Comparison of ENCODE assay signal across 17 cellular contexts in the genomic region with DNA sequence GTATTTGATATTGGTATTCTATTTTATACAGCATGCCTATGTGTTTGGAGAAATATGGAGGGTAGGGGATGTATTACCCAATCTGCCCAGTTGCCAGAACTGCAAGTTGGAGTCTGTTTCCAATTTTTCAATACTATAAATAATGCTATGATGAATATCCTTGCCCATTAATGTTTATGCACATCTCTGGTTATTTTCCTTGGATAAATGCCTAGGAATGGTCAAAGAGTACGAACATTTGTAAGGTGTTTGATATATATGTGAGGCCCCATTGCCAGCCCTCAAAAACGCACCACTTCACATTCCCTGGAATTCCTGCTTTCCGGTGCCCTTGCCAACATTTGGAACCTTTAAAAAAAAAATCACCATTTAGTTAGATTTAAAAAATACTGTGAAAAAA. TPM values are rescaled to one million over a fixed set of nuclear protein-coding genes. Genes with fewer than 3 reads are reported as not detected.
DNase-seq lines count a peak whose midpoint lies in the region; ATAC-seq and TF ChIP-seq lines count a peak whose summit lies in the region.
"Had no signal": no experiment of that assay in that cellular context is flagged by ENCODE, and none has a peak within 500 bp of the region (broad histone marks: within the 10 kb centered on the region; RNA-seq: fewer than 3 reads in every experiment).

No MANE protein-coding gene starts in this region.

- TF ChIP-seq RAD21 in SK-N-SH (IDR thresholded peaks at IDR 0.05; ENCODE audit: low read length), result no peak

- no peak overlapping the region for H3K4me2 ChIP-seq in SK-N-SH
- H3K4me2 ChIP-seq: BLaER1 treated with 17β-estradiol and CSF1 and Interleukin-3, amounts not matched to agents 10 nM and 100 nM had no signal

- H3K4me1 ChIP-seq in SK-N-SH (ENCODE audit: control insufficient read depth in 1 of 2, insufficient read depth in 2 of 2, low read depth in 1 of 2, low read length in 1 of 2), result no peaks in the 10 kb centered on the region; a peak in 1 of 4 replicates

- CTCF ChIA-PET in SK-N-SH (lab: Yijun Ruan, JAX), result interaction anchor here (0.8 to 1.1 kb wide), 2 partner anchors 10 to 118 kb away, joined by 3 to 4 read pairs; no protein-coding TSS in a partner anchor

- WGBS in SK-N-SH (ENCODE audit: low lambda C conversion rate), result 21% methylated on average over 3 of the region's 3 CpGs

- H3K4me1 Mint-ChIP-seq in activated T-helper 2 cell treated with anti-CD3 and anti-CD28 coated beads, Interferon-gamma antibody, Interleukin-2, Interleukin-4, amounts not matched to agents 10 μg/mL and 5 μg/mL and 100 μg/mL, durations not matched to agents 14 hours and 24 hours and 36 hours (ENCODE audit: low read depth), result peaks cover 35% of the 10 kb centered on the region

- POLR2A ChIA-PET in SK-N-SH (lab: Yijun Ruan, JAX), result no interaction called here

- H3K9ac ChIP-seq in SK-N-SH, result no peak overlapping the region
- H3K9ac ChIP-seq: BLaER1 treated with 17β-estradiol and CSF1 and Interleukin-3, amounts not matched to agents 10 nM and 100 nM had no signal

- no peaks in the 10 kb centered on the region for H3K27me3 Mint-ChIP-seq in activated T-helper 2 cell treated with anti-CD3 and anti-CD28 coated beads, Interferon-gamma antibody, Interleukin-2, Interleukin-4, amounts not matched to agents 10 μg/mL and 5 μg/mL and 100 μg/mL, durations not matched to agents 14 hours and 24 hours and 36 hours (ENCODE audit: low read depth)
- H3K27me3 Mint-ChIP-seq: CD4-positive, CD25-positive, alpha-beta regulatory T cell had no signal

- H3K27ac ChIP-seq in SK-N-SH (ENCODE audit: low read depth in 2 of 2, low read length in 1 of 2), result no peak overlapping the region
- H3K27ac ChIP-seq: 22Rv1; BLaER1 treated with 17β-estradiol and CSF1 and Interleukin-3, amounts not matched to agents 10 nM and 100 nM had no signal

- DNase-seq in SK-N-SH (no peak), astrocyte of the cerebellum (ENCODE audit: low read depth) (peak; percentile 33), fibroblast of gingiva (ENCODE audit: low read depth) (peak; percentile 74), hepatic stellate cell (ENCODE audit: low spot score) (no peak), NCI-H526 treated with DMSO at 0.1 percent for 48 hours (lab: John Stamatoyannopoulos, UW) (no peak)
- DNase-seq in activated T-helper 2 cell treated with anti-CD3 and anti-CD28 coated beads, Interferon-gamma antibody, Interleukin-2, Interleukin-4, amounts not matched to agents 10 μg/mL and 5 μg/mL and 100 μg/mL, durations not matched to agents 14 hours and 24 hours and 36 hours (ENCODE audit: low spot score), result no peak
- DNase-seq: CD4-positive, CD25-positive, alpha-beta regulatory T cell; DMS53; GOT3; H9; IMR-90 had no signal

- peak in 1 of 2 experiments; percentile 46; a peak in 1 of 4 replicates for TF ChIP-seq EP300 in SK-N-SH (IDR thresholded peaks at IDR 0.05; ENCODE audit: borderline replicate concordance in 1 of 2, low read depth in 1 of 2, low read length in 1 of 2)

- no peaks in the 10 kb centered on the region for H3K36me3 ChIP-seq in SK-N-SH (replicated peaks in 1 of 2; ENCODE audit: control insufficient read depth in 1 of 2, insufficient read depth in 2 of 2, low read length in 1 of 2)
- H3K36me3 ChIP-seq: BLaER1 treated with 17β-estradiol and CSF1 and Interleukin-3, amounts not matched to agents 10 nM and 100 nM had no signal

- no peak overlapping the region for H3K4me3 Mint-ChIP-seq in activated T-helper 2 cell treated with anti-CD3 and anti-CD28 coated beads, Interferon-gamma antibody, Interleukin-2, Interleukin-4, amounts not matched to agents 10 μg/mL and 5 μg/mL and 100 μg/mL, durations not matched to agents 14 hours and 24 hours and 36 hours (ENCODE audit: low read depth)
- H3K4me3 Mint-ChIP-seq: CD4-positive, CD25-positive, alpha-beta regulatory T cell; H9 had no signal

- H2AFZ ChIP-seq in SK-N-SH (ENCODE audit: low read depth), result no peak overlapping the region

- TF ChIP-seq CTCF in SK-N-SH (IDR thresholded peaks at IDR 0.05), result no peak
- TF ChIP-seq CTCF in astrocyte of the cerebellum (IDR thresholded peaks at IDR 0.05; ENCODE audit: low read depth, low read length, missing control alignments), result no peak

- no peaks in the 10 kb centered on the region for H3K9me3 Mint-ChIP-seq in activated T-helper 2 cell treated with anti-CD3 and anti-CD28 coated beads, Interferon-gamma antibody, Interleukin-2, Interleukin-4, amounts not matched to agents 10 μg/mL and 5 μg/mL and 100 μg/mL, durations not matched to agents 14 hours and 24 hours and 36 hours
- H3K9me3 Mint-ChIP-seq: CD4-positive, CD25-positive, alpha-beta regulatory T cell had no signal

- H3K36me3 Mint-ChIP-seq in activated T-helper 2 cell treated with anti-CD3 and anti-CD28 coated beads, Interferon-gamma antibody, Interleukin-2, Interleukin-4, amounts not matched to agents 10 μg/mL and 5 μg/mL and 100 μg/mL, durations not matched to agents 14 hours and 24 hours and 36 hours (ENCODE audit: low read depth), result no peaks in the 10 kb centered on the region
- H3K36me3 Mint-ChIP-seq: CD4-positive, CD25-positive, alpha-beta regulatory T cell had no signal

- intact Hi-C loops in activated T-helper 2 cell treated with anti-CD3 and anti-CD28 coated beads, Interferon-gamma antibody, Interleukin-2, Interleukin-4, amounts not matched to agents 10 μg/mL and 5 μg/mL and 100 μg/mL, durations not matched to agents 14 hours and 24 hours and 36 hours (cut with micrococcal nuclease), result loop anchor here (5.0 kb wide), 1 partner anchor 539 kb away; no protein-coding TSS in a partner anchor

- H3K4me3 ChIP-seq in SK-N-SH (ENCODE audit: low read depth in 2 of 2, low read length in 1 of 2) (no peak overlapping the region), astrocyte of the cerebellum (ENCODE audit: low read depth, low read length) (no peak overlapping the region)
- H3K4me3 ChIP-seq: BLaER1 treated with 17β-estradiol and CSF1 and Interleukin-3, amounts not matched to agents 10 nM and 100 nM had no signal

- no peaks in the 10 kb centered on the region for H4K20me1 ChIP-seq in SK-N-SH (ENCODE audit: insufficient read depth)
- H4K20me1 ChIP-seq: BLaER1 treated with 17β-estradiol and CSF1 and Interleukin-3, amounts not matched to agents 10 nM and 100 nM had no signal

- in situ Hi-C loops in astrocyte of the cerebellum (cut with HindIII; ENCODE audit: low sequenced_read_pairs), result no loop called here

- no peaks in the 10 kb centered on the region for H3K79me2 ChIP-seq in SK-N-SH (ENCODE audit: insufficient read depth)

- no peaks in the 10 kb centered on the region for H3K9me3 ChIP-seq in SK-N-SH
- H3K9me3 ChIP-seq: BLaER1 treated with 17β-estradiol and CSF1 and Interleukin-3, amounts not matched to agents 10 nM and 100 nM had no signal

- no peak for ATAC-seq in SK-N-SH treated with all-trans-retinoic acid at 6 μM for 48 hours
- no peak for ATAC-seq in GM21737 (IDR thresholded peaks at IDR 0.05; ENCODE audit: unreplicated experiment)

- peaks cover 8% of the 10 kb centered on the region for H3F3A ChIP-seq in SK-N-SH (replicated peaks; ENCODE audit: insufficient read depth)

- H3K9me2 ChIP-seq in SK-N-SH, result no peaks in the 10 kb centered on the region

- H3K27ac Mint-ChIP-seq in activated T-helper 2 cell treated with anti-CD3 and anti-CD28 coated beads, Interferon-gamma antibody, Interleukin-2, Interleukin-4, amounts not matched to agents 10 μg/mL and 5 μg/mL and 100 μg/mL, durations not matched to agents 14 hours and 24 hours and 36 hours, result no peak overlapping the region
- H3K27ac Mint-ChIP-seq: CD4-positive, CD25-positive, alpha-beta regulatory T cell; H9 had no signal

- H3K27me3 ChIP-seq in SK-N-SH (ENCODE audit: insufficient read depth), result no peaks in the 10 kb centered on the region
- H3K27me3 ChIP-seq: BLaER1 treated with 17β-estradiol and CSF1 and Interleukin-3, amounts not matched to agents 10 nM and 100 nM had no signal

TF ChIP-seq in SK-N-SH, 30 proteins besides CTCF, POLR2A, EP300 and RAD21 (continues in another document):
- no peak for TF ChIP-seq YY1 (IDR thresholded peaks at IDR 0.05; ENCODE audit: low read depth)
- 0 out of 2 replicates have a peak, but pooled peaks have one; percentile 17 for TF ChIP-seq ZBTB33 (IDR thresholded peaks at IDR 0.05; ENCODE audit: borderline replicate concordance, low read depth)

TF ChIP-seq in SK-N-SH treated with all-trans-retinoic acid at 6 μM for 48 hours, 23 proteins besides CTCF, POLR2A, EP300 and RAD21 (continues in another document):
- TF ChIP-seq PPARA (CRISPR knock-in tag; IDR thresholded peaks at IDR 0.05; ENCODE audit: borderline replicate concordance), result no peak
- no peak for TF ChIP-seq ZFP3 (CRISPR knock-in tag; IDR thresholded peaks at IDR 0.05)
- no peak for TF ChIP-seq TOX (CRISPR knock-in tag; IDR thresholded peaks at IDR 0.05; ENCODE audit: borderline replicate concordance)
- TF ChIP-seq ISL1 (CRISPR knock-in tag; IDR thresholded peaks at IDR 0.05), result no peak
- TF ChIP-seq CSDC2 (CRISPR knock-in tag; IDR thresholded peaks at IDR 0.05), result no peak
- no peak for TF ChIP-seq ARNTL (CRISPR knock-in tag; IDR thresholded peaks at IDR 0.05; ENCODE audit: borderline replicate concordance, low read depth)
- TF ChIP-seq, protein P1, sequence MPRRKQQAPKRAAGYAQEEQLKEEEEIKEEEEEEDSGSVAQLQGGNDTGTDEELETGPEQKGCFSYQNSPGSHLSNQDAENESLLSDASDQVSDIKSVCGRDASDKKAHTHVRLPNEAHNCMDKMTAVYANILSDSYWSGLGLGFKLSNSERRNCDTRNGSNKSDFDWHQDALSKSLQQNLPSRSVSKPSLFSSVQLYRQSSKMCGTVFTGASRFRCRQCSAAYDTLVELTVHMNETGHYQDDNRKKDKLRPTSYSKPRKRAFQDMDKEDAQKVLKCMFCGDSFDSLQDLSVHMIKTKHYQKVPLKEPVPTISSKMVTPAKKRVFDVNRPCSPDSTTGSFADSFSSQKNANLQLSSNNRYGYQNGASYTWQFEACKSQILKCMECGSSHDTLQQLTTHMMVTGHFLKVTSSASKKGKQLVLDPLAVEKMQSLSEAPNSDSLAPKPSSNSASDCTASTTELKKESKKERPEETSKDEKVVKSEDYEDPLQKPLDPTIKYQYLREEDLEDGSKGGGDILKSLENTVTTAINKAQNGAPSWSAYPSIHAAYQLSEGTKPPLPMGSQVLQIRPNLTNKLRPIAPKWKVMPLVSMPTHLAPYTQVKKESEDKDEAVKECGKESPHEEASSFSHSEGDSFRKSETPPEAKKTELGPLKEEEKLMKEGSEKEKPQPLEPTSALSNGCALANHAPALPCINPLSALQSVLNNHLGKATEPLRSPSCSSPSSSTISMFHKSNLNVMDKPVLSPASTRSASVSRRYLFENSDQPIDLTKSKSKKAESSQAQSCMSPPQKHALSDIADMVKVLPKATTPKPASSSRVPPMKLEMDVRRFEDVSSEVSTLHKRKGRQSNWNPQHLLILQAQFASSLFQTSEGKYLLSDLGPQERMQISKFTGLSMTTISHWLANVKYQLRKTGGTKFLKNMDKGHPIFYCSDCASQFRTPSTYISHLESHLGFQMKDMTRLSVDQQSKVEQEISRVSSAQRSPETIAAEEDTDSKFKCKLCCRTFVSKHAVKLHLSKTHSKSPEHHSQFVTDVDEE (CRISPR knock-in tag; IDR thresholded peaks at IDR 0.05), result no peak

RNA-seq across cellular contexts. Expression of gene CLDN34, which starts 34.3 kb away (rescaled TPM):
- not detected in 2 replicates for polyA plus RNA-seq in SK-N-SH (2012; rRNA removed)
- not detected in 2 replicates for polyA plus RNA-seq in SK-N-SH (2012; cell fraction: cytosol; rRNA removed)
- polyA plus RNA-seq in SK-N-SH (2012; cell fraction: nucleus; rRNA removed), result not detected in 2 replicates
- total RNA-seq in activated T-helper 2 cell treated with anti-CD3 and anti-CD28 coated beads, Interferon-gamma antibody, Interleukin-2, Interleukin-4, amounts not matched to agents 10 μg/mL and 5 μg/mL and 100 μg/mL, durations not matched to agents 14 hours and 24 hours and 36 hours, result not detected in 2 replicates
- total RNA-seq: A673; CD4-positive, CD25-positive, alpha-beta regulatory T cell; HT-29; IMR-90 had no signal
- polyA plus RNA-seq: CD4-positive, CD25-positive, alpha-beta regulatory T cell had no signal

Comparison
In these comparisons a context has a peak if more than half of its experiments do, and no peak if none do; other contexts are left out.
1. DNase-seq: peak in astrocyte of the cerebellum (single experiment) and fibroblast of gingiva (single experiment); none in SK-N-SH (single experiment), hepatic stellate cell (single experiment), NCI-H526 treated with DMSO at 0.1 percent for 48 hours (single experiment) and activated T-helper 2 cell treated with anti-CD3 and anti-CD28 coated beads, Interferon-gamma antibody, Interleukin-2, Interleukin-4, amounts not matched to agents 10 μg/mL and 5 μg/mL and 100 μg/mL, durations not matched to agents 14 hours and 24 hours and 36 hours (single experiment).